9 cellular contexts compared by ENCODE assay signal in the genomic region with DNA sequence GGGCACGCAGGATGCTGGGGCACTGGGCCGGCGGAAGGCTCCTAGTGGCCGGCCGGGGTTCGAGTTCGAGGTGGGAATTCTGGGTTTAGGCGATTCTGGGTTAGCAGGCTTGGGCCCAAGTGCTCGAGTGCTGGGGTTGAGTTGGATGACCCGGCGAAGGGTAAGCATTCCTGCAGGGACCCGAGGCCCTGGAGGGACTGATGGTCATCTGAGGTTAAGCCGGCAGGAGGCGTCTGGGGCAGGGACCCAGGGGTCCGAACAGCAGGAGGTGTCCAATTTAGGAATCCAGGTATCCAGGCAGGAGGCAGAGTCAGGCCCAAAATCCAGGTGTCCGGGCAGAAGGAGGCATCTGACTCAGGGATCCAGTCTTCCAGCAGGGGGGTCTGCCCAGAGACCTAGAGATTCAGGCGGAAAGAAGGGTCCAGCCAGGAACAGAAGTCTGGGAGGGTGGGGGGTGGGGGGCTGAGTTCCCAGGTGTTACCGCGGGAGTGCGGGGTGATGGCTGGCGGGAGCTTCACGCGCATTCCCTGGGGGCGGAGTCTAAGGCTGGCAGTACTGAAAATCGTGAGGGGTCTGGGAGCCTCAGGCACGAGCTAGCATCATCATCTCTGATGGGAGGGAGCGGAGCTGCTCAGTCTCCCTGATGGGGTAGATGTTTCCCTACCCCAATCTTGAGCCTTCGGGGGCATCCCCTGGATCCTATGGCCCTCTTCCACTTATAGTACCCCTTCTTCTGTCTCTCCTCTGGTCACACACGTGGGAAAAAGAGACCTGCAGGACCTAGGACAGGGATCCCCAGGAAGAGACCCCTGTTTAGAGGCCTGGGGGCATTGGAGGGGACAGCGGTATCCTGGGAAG. TPM values are rescaled to one million over a fixed set of nuclear protein-coding genes. Genes with fewer than 3 reads are reported as not detected.
DNase-seq lines count a peak whose midpoint lies in the region; ATAC-seq and TF ChIP-seq lines count a peak whose summit lies in the region.
"Had no signal": no experiment of that assay in that cellular context is flagged by ENCODE, and none has a peak within 500 bp of the region (broad histone marks: within the 10 kb centered on the region; RNA-seq: fewer than 3 reads in every experiment).

No MANE protein-coding gene starts in this region.

- intact Hi-C loops in aorta (cut with DNase I), result loop anchor here (2.0 to 10.0 kb wide), 5 partner anchors 36 to 288 kb away; no protein-coding TSS in a partner anchor

- peak in 1 of 2 donors; percentile 27 for DNase-seq in activated T-cell treated with anti-CD3 and anti-CD28 coated beads, Interleukin-2, amount 50 U/mL, for 72 hours
- DNase-seq in activated T-cell treated with anti-CD3 and anti-CD28 coated beads, Interleukin-2, amount 50 U/mL, for 48 hours, result no peak
- DNase-seq in foreskin keratinocyte (no peak), T1000 (lab: John Stamatoyannopoulos, UW) (no peak), aorta (no peak)
- DNase-seq in stimulated activated CD8-positive, alpha-beta memory T cell treated with anti-CD3 and anti-CD28 coated beads, Interleukin-4, amount 100 ng/mL, for 48 hours, result peak; percentile 35

- H3K4me3 Mint-ChIP-seq in activated T-cell treated with anti-CD3 and anti-CD28 coated beads, Interleukin-2, amount 50 U/mL, for 72 hours, result peak overlapping the region; percentile 89 to 95

- H3K4me1 ChIP-seq in foreskin keratinocyte (peaks cover 5% of the 10 kb centered on the region), aorta (ENCODE audit: control insufficient read depth in 1 of 2, insufficient read depth in 2 of 2, low read length in 2 of 2) (no peaks in the 10 kb centered on the region)

- peaks cover 34% of the 10 kb centered on the region for H3K4me1 Mint-ChIP-seq in activated T-cell treated with anti-CD3 and anti-CD28 coated beads, Interleukin-2, amount 50 U/mL, for 72 hours (ENCODE audit: low read depth)

- no peaks in the 10 kb centered on the region for H3K36me3 ChIP-seq in aorta (ENCODE audit: control insufficient read depth in 1 of 2, insufficient read depth in 2 of 2, low read length in 1 of 2)

- no peak overlapping the region for H3K4me3 ChIP-seq in aorta (ENCODE audit: low read length in 2 of 2)

- TF ChIP-seq CTCF in foreskin keratinocyte (conservative IDR thresholded peaks at IDR 0.05), result peak; percentile 12

- peak overlapping the region; percentile 90 for H3K27ac ChIP-seq in foreskin keratinocyte
- H3K27ac ChIP-seq in aorta (ENCODE audit: low read depth in 1 of 2, low read length in 2 of 2), result no peak overlapping the region

- ATAC-seq in activated T-cell treated with anti-CD3 and anti-CD28 coated beads, Interleukin-2, amount 50 U/mL, for 72 hours (replicated peaks in 1 of 2), result no peak
- ATAC-seq in SK-N-SH treated with all-trans-retinoic acid at 6 μM for 48 hours, result peak; percentile 7; the same call in 2 of the 3 replicates
- no peak for ATAC-seq in foreskin keratinocyte
- ATAC-seq in GM19467 (IDR thresholded peaks at IDR 0.05; ENCODE audit: unreplicated experiment), result no peak
- no peak for ATAC-seq in aorta (ENCODE audit: low FRiP score)

- no peaks in the 10 kb centered on the region for H3K36me3 Mint-ChIP-seq in activated T-cell treated with anti-CD3 and anti-CD28 coated beads, Interleukin-2, amount 50 U/mL, for 72 hours (ENCODE audit: insufficient read depth in 2 of 2)

- WGBS in aorta, 2 donors, result 42 to 43% methylated on average over 30 of the region's 30 CpGs

- H3K9me3 Mint-ChIP-seq in activated T-cell treated with anti-CD3 and anti-CD28 coated beads, Interleukin-2, amount 50 U/mL, for 72 hours, result no peaks in the 10 kb centered on the region

- no peaks in the 10 kb centered on the region for H3K9me3 ChIP-seq in aorta (ENCODE audit: control insufficient read depth, low read length)

- H3K27me3 Mint-ChIP-seq in activated T-cell treated with anti-CD3 and anti-CD28 coated beads, Interleukin-2, amount 50 U/mL, for 72 hours (ENCODE audit: low read depth), result peaks cover 5% of the 10 kb centered on the region

- no peak overlapping the region for H3K27ac Mint-ChIP-seq in activated T-cell treated with anti-CD3 and anti-CD28 coated beads, Interleukin-2, amount 50 U/mL, for 72 hours

- H3K27me3 ChIP-seq in foreskin keratinocyte, result no peaks in the 10 kb centered on the region
- H3K27me3 ChIP-seq in aorta (ENCODE audit: control insufficient read depth in 1 of 2, insufficient read depth in 2 of 2, low read length in 1 of 2), result no peaks in the 10 kb centered on the region

TF ChIP-seq in SK-N-SH treated with all-trans-retinoic acid at 6 μM for 48 hours, 23 proteins besides CTCF, POLR2A, EP300 and RAD21:
- TF ChIP-seq ZNF8 (CRISPR knock-in tag; IDR thresholded peaks at IDR 0.05) (no peak), ZFP30 (CRISPR knock-in tag; IDR thresholded peaks at IDR 0.05) (no peak), BACH2 (CRISPR knock-in tag; IDR thresholded peaks at IDR 0.05; ENCODE audit: borderline replicate concordance) (no peak)
- TF ChIP-seq, protein P1, sequence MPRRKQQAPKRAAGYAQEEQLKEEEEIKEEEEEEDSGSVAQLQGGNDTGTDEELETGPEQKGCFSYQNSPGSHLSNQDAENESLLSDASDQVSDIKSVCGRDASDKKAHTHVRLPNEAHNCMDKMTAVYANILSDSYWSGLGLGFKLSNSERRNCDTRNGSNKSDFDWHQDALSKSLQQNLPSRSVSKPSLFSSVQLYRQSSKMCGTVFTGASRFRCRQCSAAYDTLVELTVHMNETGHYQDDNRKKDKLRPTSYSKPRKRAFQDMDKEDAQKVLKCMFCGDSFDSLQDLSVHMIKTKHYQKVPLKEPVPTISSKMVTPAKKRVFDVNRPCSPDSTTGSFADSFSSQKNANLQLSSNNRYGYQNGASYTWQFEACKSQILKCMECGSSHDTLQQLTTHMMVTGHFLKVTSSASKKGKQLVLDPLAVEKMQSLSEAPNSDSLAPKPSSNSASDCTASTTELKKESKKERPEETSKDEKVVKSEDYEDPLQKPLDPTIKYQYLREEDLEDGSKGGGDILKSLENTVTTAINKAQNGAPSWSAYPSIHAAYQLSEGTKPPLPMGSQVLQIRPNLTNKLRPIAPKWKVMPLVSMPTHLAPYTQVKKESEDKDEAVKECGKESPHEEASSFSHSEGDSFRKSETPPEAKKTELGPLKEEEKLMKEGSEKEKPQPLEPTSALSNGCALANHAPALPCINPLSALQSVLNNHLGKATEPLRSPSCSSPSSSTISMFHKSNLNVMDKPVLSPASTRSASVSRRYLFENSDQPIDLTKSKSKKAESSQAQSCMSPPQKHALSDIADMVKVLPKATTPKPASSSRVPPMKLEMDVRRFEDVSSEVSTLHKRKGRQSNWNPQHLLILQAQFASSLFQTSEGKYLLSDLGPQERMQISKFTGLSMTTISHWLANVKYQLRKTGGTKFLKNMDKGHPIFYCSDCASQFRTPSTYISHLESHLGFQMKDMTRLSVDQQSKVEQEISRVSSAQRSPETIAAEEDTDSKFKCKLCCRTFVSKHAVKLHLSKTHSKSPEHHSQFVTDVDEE (CRISPR knock-in tag; IDR thresholded peaks at IDR 0.05), result no peak

RNA-seq across cellular contexts. Expression of gene GPR3, which starts 0.6 kb away (rescaled TPM):
- total RNA-seq in activated T-cell treated with anti-CD3 and anti-CD28 coated beads, Interleukin-2, amount 50 U/mL, for 72 hours, result under 1 TPM; 0.81 to 0.91 TPM
- total RNA-seq in foreskin keratinocyte, result 1.9 and 2.4 TPM in 2 replicates
- 2.4 and 2.9 TPM in 2 replicates for polyA plus RNA-seq in foreskin keratinocyte
- under 1 TPM; 0.68 to 0.93 TPM for total RNA-seq in aorta
- polyA plus RNA-seq in aorta, result under 1 TPM in 1 of 2 donors, not detected in 1; 0.20 TPM

RNA-seq across cellular contexts. Expression of gene CD164L2, which starts 9.9 kb away (rescaled TPM):
- total RNA-seq in activated T-cell treated with anti-CD3 and anti-CD28 coated beads, Interleukin-2, amount 50 U/mL, for 72 hours, result not detected
- total RNA-seq in foreskin keratinocyte, result 1.7 and 2.7 TPM in 2 replicates
- polyA plus RNA-seq in foreskin keratinocyte, result 3.2 and 4.5 TPM in 2 replicates
- not detected for total RNA-seq in aorta
- not detected for polyA plus RNA-seq in aorta
- total RNA-seq: dermis microvascular lymphatic vessel endothelial cell had no signal

RNA-seq across cellular contexts. Expression of gene FCN3, which starts 18.4 kb away (rescaled TPM):
- total RNA-seq in activated T-cell treated with anti-CD3 and anti-CD28 coated beads, Interleukin-2, amount 50 U/mL, for 72 hours, result not detected
- total RNA-seq in foreskin keratinocyte (not detected in 2 replicates), aorta (10 to 100 TPM in 1 of 2 donors, 1 to 10 TPM in 1; 2.7 to 11.5 TPM)
- polyA plus RNA-seq in foreskin keratinocyte (0.11 and 0.12 TPM in 2 replicates), aorta (under 1 TPM; 0.15 to 0.50 TPM)
- total RNA-seq: dermis microvascular lymphatic vessel endothelial cell had no signal

RNA-seq across cellular contexts. Expression of gene MAP3K6, which starts 26.2 kb away (rescaled TPM):
- 10 to 100 TPM in 1 of 2 donors, 1 to 10 TPM in 1; 8.3 to 10.4 TPM for total RNA-seq in activated T-cell treated with anti-CD3 and anti-CD28 coated beads, Interleukin-2, amount 50 U/mL, for 72 hours
- 43.3 and 44.7 TPM in 2 replicates for total RNA-seq in foreskin keratinocyte
- polyA plus RNA-seq in foreskin keratinocyte, result 41.0 and 44.0 TPM in 2 replicates
- total RNA-seq in aorta, result 10 to 100 TPM; 84.8 to 90.3 TPM
- 100 to 1,000 TPM in 1 of 2 donors, 10 to 100 TPM in 1; 11.5 to 164 TPM for polyA plus RNA-seq in aorta

RNA-seq across cellular contexts. Expression of gene SYTL1, which starts 51.2 kb away (rescaled TPM):
- total RNA-seq in activated T-cell treated with anti-CD3 and anti-CD28 coated beads, Interleukin-2, amount 50 U/mL, for 72 hours, result 10 to 100 TPM; 73.1 to 89.9 TPM
- total RNA-seq in foreskin keratinocyte, result 42.3 and 49.3 TPM in 2 replicates
- 49.6 and 62.4 TPM in 2 replicates for polyA plus RNA-seq in foreskin keratinocyte
- 1 to 10 TPM; 1.8 to 3.7 TPM for total RNA-seq in aorta
- 1 to 10 TPM in 1 of 2 donors, under 1 TPM in 1; 0.75 to 1.2 TPM for polyA plus RNA-seq in aorta
